In genomic region chr12:49503674-49504180, GRCh38 we compare ENCODE assay signal across 11 cellular contexts. TPM values are rescaled to one million over a fixed set of nuclear protein-coding genes. Genes with fewer than 3 reads are reported as not detected.
A peak's percentile ranks its signal among the peaks of the same experiment; 100 is the strongest.
DNase-seq lines count a peak whose midpoint lies in the region; TF ChIP-seq lines count a peak whose summit lies in the region.
"Had no signal": no experiment of that assay in that cellular context is flagged by ENCODE, and none has a peak within 500 bp of the region (broad histone marks: within the 10 kb centered on the region; RNA-seq: fewer than 3 reads in every experiment).

No MANE protein-coding gene starts in this region.

- peaks cover 4% of the 10 kb centered on the region for H3K36me3 ChIP-seq in adipocyte (ENCODE audit: control insufficient read depth, insufficient read depth, low read length, severe bottlenecking)
- no peaks in the 10 kb centered on the region for H3K36me3 ChIP-seq in hepatocyte (replicated peaks; ENCODE audit: insufficient read depth, low read depth)
- no peaks in the 10 kb centered on the region for H3K36me3 ChIP-seq in thymus (ENCODE audit: control insufficient read depth, insufficient read depth)

- DNase-seq in NCI-H2081 (lab: John Stamatoyannopoulos, UW): peak; percentile 11 to 61
- DNase-seq in NCI-H2081 treated with DMSO at 0.1 percent for 48 hours (lab: John Stamatoyannopoulos, UW): no peak
- peak; percentile 17 for DNase-seq in adipocyte (ENCODE audit: low read depth)
- DNase-seq in hepatocyte (ENCODE audit: low spot score): peak; percentile 54
- no peak for DNase-seq in NCI-H187 (lab: John Stamatoyannopoulos, UW)
- DNase-seq in activated CD4-positive, alpha-beta T cell treated with anti-CD3 and anti-CD28 coated beads, Interleukin-2, amount 50 U/mL, for 4 hours: no peak
- no peak for DNase-seq in GM13977 (ENCODE audit: low spot score)
- DNase-seq: islet precursor cell; NK-92 treated with Interleukin-12 subunit alpha and Interleukin-12 subunit beta, amount 100 ng/mL, for 24 hours; psoas muscle had no signal

- H3K9ac ChIP-seq in adipocyte (ENCODE audit: low read length): no peak overlapping the region

- H3K27me3 ChIP-seq in adipocyte (replicated peaks; ENCODE audit: control insufficient read depth, insufficient read depth, low read length) (no peaks in the 10 kb centered on the region), hepatocyte (no peaks in the 10 kb centered on the region), thymus (ENCODE audit: control insufficient read depth, insufficient read depth) (no peaks in the 10 kb centered on the region)

- no peaks in the 10 kb centered on the region for H3K79me2 ChIP-seq in hepatocyte

- 65% methylated on average over 5 of the region's 5 CpGs for WGBS in hepatocyte (ENCODE audit: low lambda C conversion rate, missing lambda C conversion rate)
- WGBS in thymus: 94% methylated on average over 5 of the region's 5 CpGs

- H2AFZ ChIP-seq in hepatocyte: no peak overlapping the region

- no peak for TF ChIP-seq CTCF in hepatocyte (IDR thresholded peaks at IDR 0.05; ENCODE audit: poor library complexity)
- TF ChIP-seq CTCF in GM13977 (IDR thresholded peaks at IDR 0.05; ENCODE audit: extremely low read depth, insufficient read depth, missing control alignments): no peak

- in situ Hi-C loops in GM13977 (cut with MboI; ENCODE audit: low pct_unique_long_range_greater_than_20kb, low sequenced_read_pairs, unreplicated experiment): no loop called here

- no peak overlapping the region for H3K4me3 ChIP-seq in adipocyte (ENCODE audit: low read length)
- no peak overlapping the region for H3K4me3 ChIP-seq in hepatocyte
- no peak overlapping the region for H3K4me3 ChIP-seq in thymus (ENCODE audit: low read length)
- H3K4me3 ChIP-seq: psoas muscle had no signal

- H3K4me1 ChIP-seq in adipocyte (ENCODE audit: control insufficient read depth, insufficient read depth, low read length) (peaks cover 3% of the 10 kb centered on the region), hepatocyte (ENCODE audit: insufficient read depth) (no peaks in the 10 kb centered on the region), thymus (ENCODE audit: control insufficient read depth, insufficient read depth, low read length) (no peaks in the 10 kb centered on the region)

- no peaks in the 10 kb centered on the region for H4K20me1 ChIP-seq in hepatocyte (ENCODE audit: insufficient read depth, poor library complexity, severe bottlenecking)

- H3K9me3 ChIP-seq in adipocyte (ENCODE audit: control insufficient read depth, low read length) (no peaks in the 10 kb centered on the region), hepatocyte (ENCODE audit: low read depth) (no peaks in the 10 kb centered on the region), thymus (ENCODE audit: control insufficient read depth) (no peaks in the 10 kb centered on the region)
- H3K9me3 ChIP-seq: psoas muscle had no signal

- peak overlapping the region; percentile 53 for H3K4me2 ChIP-seq in hepatocyte

- H3K27ac ChIP-seq in hepatocyte: peak overlapping the region; percentile 79
- H3K27ac ChIP-seq in thymus (ENCODE audit: low read depth): peak overlapping the region; percentile 27
- H3K27ac ChIP-seq: psoas muscle had no signal

- H3K9me2 ChIP-seq in hepatocyte (replicated peaks; ENCODE audit: insufficient read depth): no peaks in the 10 kb centered on the region

RNA-seq across cellular contexts. Expression of gene KCNH3, which starts 35.1 kb away (rescaled TPM):
- 0.30 and 1.0 TPM in 2 replicates for total RNA-seq in hepatocyte
- polyA plus RNA-seq in hepatocyte (0.43 and 1.1 TPM in 2 replicates), thymus (3.3 TPM)

Comparison
In these comparisons a context has a peak if more than half of its experiments do, and no peak if none do; other contexts are left out.
1. DNase-seq: peak in NCI-H2081 (2 of 2), adipocyte (single experiment) and hepatocyte (single experiment); none in NCI-H2081 treated with DMSO at 0.1 percent for 48 hours (single experiment), NCI-H187 (0 of 2), activated CD4-positive, alpha-beta T cell treated with anti-CD3 and anti-CD28 coated beads, Interleukin-2, amount 50 U/mL, for 4 hours (0 of 2) and GM13977 (single experiment).